27 cellular contexts compared by ENCODE assay signal in genomic region chrX:139178980-139179379, GRCh38.
"Had no signal": no experiment of that assay in that cellular context is flagged by ENCODE, and none has a peak within 500 bp of the region (broad histone marks: within the 10 kb centered on the region; RNA-seq: fewer than 3 reads in every experiment).

No MANE protein-coding gene starts in this region.

- DNase-seq: colonic mucosa; cortex of kidney; dermis blood vessel endothelial cell; dorsolateral prefrontal cortex; effector CD4-positive, alpha-beta T cell; effector CD8-positive, alpha-beta T cell; effector memory CD4-positive, alpha-beta T cell; effector memory CD8-positive, alpha-beta T cell; endodermal cell; erythroblast; esophagus squamous epithelium; foreskin fibroblast; foreskin keratinocyte; foreskin melanocyte; gastrocnemius medialis; glutamatergic neuron; head of caudate nucleus; heart left ventricle; heart right ventricle had no signal

- ATAC-seq: effector memory CD8-positive, alpha-beta T cell; esophagus mucosa; foreskin keratinocyte; gastrocnemius medialis; gastroesophageal sphincter; heart left ventricle; heart right ventricle had no signal

- H3K4me3 ChIP-seq: colonic mucosa, coronary artery, dorsolateral prefrontal cortex, esophagus muscularis mucosa, esophagus squamous epithelium, gastrocnemius medialis, gastroesophageal sphincter, heart left ventricle, heart right ventricle had no signal

- FAIRE-seq: endometrium, endothelial cell of umbilical vein, frontal cortex had no signal

- H3K9me3 ChIP-seq: colonic mucosa, esophagus squamous epithelium, gastrocnemius medialis, gastroesophageal sphincter, heart left ventricle, heart right ventricle had no signal

- H3K36me3 ChIP-seq: colonic mucosa, esophagus muscularis mucosa, esophagus squamous epithelium, gastrocnemius medialis, gastroesophageal sphincter, heart left ventricle, heart right ventricle had no signal

- H3K4me1 ChIP-seq: colonic mucosa, esophagus muscularis mucosa, esophagus squamous epithelium, foreskin keratinocyte, gastrocnemius medialis, gastroesophageal sphincter, heart left ventricle, heart right ventricle had no signal

- H3K27me3 ChIP-seq: colonic mucosa, esophagus muscularis mucosa, esophagus squamous epithelium, foreskin keratinocyte, gastrocnemius medialis, gastroesophageal sphincter, heart right ventricle had no signal

- H3K27ac ChIP-seq: colonic mucosa, coronary artery, dorsolateral prefrontal cortex, epithelial cell of prostate, esophagus muscularis mucosa, esophagus squamous epithelium, foreskin keratinocyte, gastrocnemius medialis, gastroesophageal sphincter, heart left ventricle, heart right ventricle had no signal
